2 cellular contexts compared by ENCODE assay signal in the genomic region with DNA sequence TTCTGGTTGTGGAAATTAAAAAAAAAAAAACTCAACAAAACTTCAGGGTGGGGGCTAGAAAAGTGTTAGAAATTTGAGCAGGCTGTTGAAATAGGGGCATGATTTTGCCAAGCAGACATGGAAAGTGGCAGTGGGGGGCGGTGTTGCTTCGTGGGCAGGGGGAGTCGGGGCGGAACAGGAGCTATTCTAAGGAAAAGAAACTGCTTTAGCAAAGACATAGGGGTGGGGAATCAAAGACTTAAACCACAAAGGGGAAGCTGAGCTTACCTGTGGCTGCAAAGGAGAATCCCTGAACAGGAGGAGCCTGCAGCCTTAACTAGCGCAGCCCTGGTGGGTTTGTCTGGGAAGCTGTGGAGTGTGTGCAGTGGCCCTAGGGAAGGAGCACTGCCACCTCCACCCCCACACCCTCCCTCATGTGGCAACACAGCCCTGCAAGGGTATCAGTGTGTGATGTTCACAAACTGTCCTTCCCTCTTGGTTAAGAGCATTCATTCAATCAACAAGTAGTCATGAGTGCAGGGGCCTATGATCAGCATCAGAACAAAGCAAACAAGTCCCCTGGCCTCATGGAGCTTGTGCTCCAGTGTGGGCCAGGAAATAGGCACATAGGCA.
TF ChIP-seq lines count a peak whose summit lies in the region.

No MANE protein-coding gene starts in this region.

TF ChIP-seq in Ishikawa, 13 proteins besides CTCF, POLR2A, EP300 and RAD21 (continued from another document):
- TF ChIP-seq TEAD4 (IDR thresholded peaks at IDR 0.05): no peak
- TF ChIP-seq, protein P1, sequence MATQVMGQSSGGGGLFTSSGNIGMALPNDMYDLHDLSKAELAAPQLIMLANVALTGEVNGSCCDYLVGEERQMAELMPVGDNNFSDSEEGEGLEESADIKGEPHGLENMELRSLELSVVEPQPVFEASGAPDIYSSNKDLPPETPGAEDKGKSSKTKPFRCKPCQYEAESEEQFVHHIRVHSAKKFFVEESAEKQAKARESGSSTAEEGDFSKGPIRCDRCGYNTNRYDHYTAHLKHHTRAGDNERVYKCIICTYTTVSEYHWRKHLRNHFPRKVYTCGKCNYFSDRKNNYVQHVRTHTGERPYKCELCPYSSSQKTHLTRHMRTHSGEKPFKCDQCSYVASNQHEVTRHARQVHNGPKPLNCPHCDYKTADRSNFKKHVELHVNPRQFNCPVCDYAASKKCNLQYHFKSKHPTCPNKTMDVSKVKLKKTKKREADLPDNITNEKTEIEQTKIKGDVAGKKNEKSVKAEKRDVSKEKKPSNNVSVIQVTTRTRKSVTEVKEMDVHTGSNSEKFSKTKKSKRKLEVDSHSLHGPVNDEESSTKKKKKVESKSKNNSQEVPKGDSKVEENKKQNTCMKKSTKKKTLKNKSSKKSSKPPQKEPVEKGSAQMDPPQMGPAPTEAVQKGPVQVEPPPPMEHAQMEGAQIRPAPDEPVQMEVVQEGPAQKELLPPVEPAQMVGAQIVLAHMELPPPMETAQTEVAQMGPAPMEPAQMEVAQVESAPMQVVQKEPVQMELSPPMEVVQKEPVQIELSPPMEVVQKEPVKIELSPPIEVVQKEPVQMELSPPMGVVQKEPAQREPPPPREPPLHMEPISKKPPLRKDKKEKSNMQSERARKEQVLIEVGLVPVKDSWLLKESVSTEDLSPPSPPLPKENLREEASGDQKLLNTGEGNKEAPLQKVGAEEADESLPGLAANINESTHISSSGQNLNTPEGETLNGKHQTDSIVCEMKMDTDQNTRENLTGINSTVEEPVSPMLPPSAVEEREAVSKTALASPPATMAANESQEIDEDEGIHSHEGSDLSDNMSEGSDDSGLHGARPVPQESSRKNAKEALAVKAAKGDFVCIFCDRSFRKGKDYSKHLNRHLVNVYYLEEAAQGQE (IDR thresholded peaks at IDR 0.05; ENCODE audit: low read depth): no peak
- TF ChIP-seq, protein P2, sequence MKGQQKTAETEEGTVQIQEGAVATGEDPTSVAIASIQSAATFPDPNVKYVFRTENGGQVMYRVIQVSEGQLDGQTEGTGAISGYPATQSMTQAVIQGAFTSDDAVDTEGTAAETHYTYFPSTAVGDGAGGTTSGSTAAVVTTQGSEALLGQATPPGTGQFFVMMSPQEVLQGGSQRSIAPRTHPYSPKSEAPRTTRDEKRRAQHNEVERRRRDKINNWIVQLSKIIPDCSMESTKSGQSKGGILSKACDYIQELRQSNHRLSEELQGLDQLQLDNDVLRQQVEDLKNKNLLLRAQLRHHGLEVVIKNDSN (IDR thresholded peaks at IDR 0.05): no peak

TF ChIP-seq in GM12878, 131 proteins besides CTCF, POLR2A, EP300 and RAD21 (continued from another document):
- TF ChIP-seq, protein P3, sequence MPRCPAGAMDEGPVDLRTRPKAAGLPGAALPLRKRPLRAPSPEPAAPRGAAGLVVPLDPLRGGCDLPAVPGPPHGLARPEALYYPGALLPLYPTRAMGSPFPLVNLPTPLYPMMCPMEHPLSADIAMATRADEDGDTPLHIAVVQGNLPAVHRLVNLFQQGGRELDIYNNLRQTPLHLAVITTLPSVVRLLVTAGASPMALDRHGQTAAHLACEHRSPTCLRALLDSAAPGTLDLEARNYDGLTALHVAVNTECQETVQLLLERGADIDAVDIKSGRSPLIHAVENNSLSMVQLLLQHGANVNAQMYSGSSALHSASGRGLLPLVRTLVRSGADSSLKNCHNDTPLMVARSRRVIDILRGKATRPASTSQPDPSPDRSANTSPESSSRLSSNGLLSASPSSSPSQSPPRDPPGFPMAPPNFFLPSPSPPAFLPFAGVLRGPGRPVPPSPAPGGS (IDR thresholded peaks at IDR 0.05; ENCODE audit: borderline replicate concordance, insufficient read depth, low read depth, low read length, poor library complexity, severe bottlenecking): no peak
- TF ChIP-seq EGR1 (IDR thresholded peaks at IDR 0.05; ENCODE audit: borderline replicate concordance in 1 of 2, low read depth in 2 of 2, low read length in 2 of 2) (peak in 1 of 2 experiments; percentile 35; a peak in 1 of 3 replicates), POLR2AphosphoS5 (IDR thresholded peaks at IDR 0.05; ENCODE audit: low read length) (no peak), EED (IDR thresholded peaks at IDR 0.05; ENCODE audit: low read depth) (peak; percentile 78; the same call in 1 of the 2 replicates), ATF7 (IDR thresholded peaks at IDR 0.05; ENCODE audit: low read depth) (0 out of 2 replicates have a peak, but pooled peaks have one; percentile 29), MLLT1 (IDR thresholded peaks at IDR 0.05) (0 out of 2 replicates have a peak, but pooled peaks have one; percentile 33), IKZF1 (conservative IDR thresholded peaks at IDR 0.05) (peak; percentile 70), IKZF2 (IDR thresholded peaks at IDR 0.05) (peak; percentile 79), BHLHE40 (IDR thresholded peaks at IDR 0.05; ENCODE audit: borderline replicate concordance in 1 of 2, low read depth in 2 of 2, low read length in 1 of 2) (peak in 1 of 2 experiments; percentile 17; a peak in 1 of 4 replicates), MTA2 (IDR thresholded peaks at IDR 0.05; ENCODE audit: low read depth) (peak; percentile 30; the same call in 1 of the 2 replicates), SMC3 (IDR thresholded peaks at IDR 0.05; ENCODE audit: borderline replicate concordance, low read length) (peak; percentile 30; the same call in 1 of the 2 replicates), RELB (IDR thresholded peaks at IDR 0.05; ENCODE audit: low read depth) (peak; percentile 43), FOXM1 (IDR thresholded peaks at IDR 0.05; ENCODE audit: low read depth, low read length) (peak; percentile 66; the same call in 1 of the 2 replicates)
- TF ChIP-seq, protein P4, sequence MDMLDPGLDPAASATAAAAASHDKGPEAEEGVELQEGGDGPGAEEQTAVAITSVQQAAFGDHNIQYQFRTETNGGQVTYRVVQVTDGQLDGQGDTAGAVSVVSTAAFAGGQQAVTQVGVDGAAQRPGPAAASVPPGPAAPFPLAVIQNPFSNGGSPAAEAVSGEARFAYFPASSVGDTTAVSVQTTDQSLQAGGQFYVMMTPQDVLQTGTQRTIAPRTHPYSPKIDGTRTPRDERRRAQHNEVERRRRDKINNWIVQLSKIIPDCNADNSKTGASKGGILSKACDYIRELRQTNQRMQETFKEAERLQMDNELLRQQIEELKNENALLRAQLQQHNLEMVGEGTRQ (IDR thresholded peaks at IDR 0.05; ENCODE audit: borderline replicate concordance, low read depth, low read length): no peak
- TF ChIP-seq, protein P5, sequence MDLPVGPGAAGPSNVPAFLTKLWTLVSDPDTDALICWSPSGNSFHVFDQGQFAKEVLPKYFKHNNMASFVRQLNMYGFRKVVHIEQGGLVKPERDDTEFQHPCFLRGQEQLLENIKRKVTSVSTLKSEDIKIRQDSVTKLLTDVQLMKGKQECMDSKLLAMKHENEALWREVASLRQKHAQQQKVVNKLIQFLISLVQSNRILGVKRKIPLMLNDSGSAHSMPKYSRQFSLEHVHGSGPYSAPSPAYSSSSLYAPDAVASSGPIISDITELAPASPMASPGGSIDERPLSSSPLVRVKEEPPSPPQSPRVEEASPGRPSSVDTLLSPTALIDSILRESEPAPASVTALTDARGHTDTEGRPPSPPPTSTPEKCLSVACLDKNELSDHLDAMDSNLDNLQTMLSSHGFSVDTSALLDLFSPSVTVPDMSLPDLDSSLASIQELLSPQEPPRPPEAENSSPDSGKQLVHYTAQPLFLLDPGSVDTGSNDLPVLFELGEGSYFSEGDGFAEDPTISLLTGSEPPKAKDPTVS (IDR thresholded peaks at IDR 0.05; ENCODE audit: low read depth, low read length): no peak
